8 cellular contexts compared by ENCODE assay signal in the genomic region with DNA sequence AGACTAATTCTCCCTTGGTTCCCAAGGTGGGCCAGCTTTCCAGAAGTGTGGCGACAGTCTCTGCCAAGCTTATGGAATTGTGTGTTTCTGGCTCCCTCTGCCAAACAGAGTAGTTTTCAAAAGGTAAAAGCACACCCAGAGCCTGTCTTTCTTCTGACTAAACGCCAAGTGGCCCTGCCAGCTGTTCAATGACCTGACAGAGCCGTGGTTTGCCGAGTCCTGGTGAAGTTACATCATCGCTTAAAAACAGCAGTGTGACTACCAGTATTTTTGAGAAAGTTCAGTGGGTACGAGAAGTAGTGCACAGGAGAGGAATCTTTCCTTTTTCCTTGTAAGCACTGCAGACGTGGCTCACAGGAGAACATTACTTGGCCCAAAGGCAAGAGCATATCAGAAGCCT. TPM values are rescaled to one million over a fixed set of nuclear protein-coding genes. Genes with fewer than 3 reads are reported as not detected.
DNase-seq lines count a peak whose midpoint lies in the region; ATAC-seq and TF ChIP-seq lines count a peak whose summit lies in the region.

No MANE protein-coding gene starts in this region.

- peak; percentile 2 for DNase-seq in NCI-H1092 treated with DMSO at 0.1 percent for 48 hours (lab: John Stamatoyannopoulos, UW)
- no peak for DNase-seq in NCI-H1092 (lab: John Stamatoyannopoulos, UW)
- peak; percentile 73 for DNase-seq in PC-3
- DNase-seq in epithelial cell of prostate (ENCODE audit: low read depth, low spot score) = no peak
- DNase-seq in natural killer cell treated with Interleukin-12 subunit alpha and Interleukin-12 subunit beta and Interleukin-15 and Interleukin-18, amount 100 ng/mL, for 72 hours (ENCODE audit: low spot score) = no peak
- no peak for DNase-seq in GM13977 (ENCODE audit: low spot score)
- no peak for DNase-seq in activated gamma-delta T cell (lab: John Stamatoyannopoulos, UW)
- DNase-seq in RPMI8226 = no peak

- H3K9me3 Mint-ChIP-seq in natural killer cell treated with Interleukin-12 subunit alpha and Interleukin-12 subunit beta and Interleukin-15 and Interleukin-18, amount 100 ng/mL, for 72 hours = no peaks in the 10 kb centered on the region

- in situ Hi-C loops in GM13977 (cut with MboI; ENCODE audit: low pct_unique_long_range_greater_than_20kb, low sequenced_read_pairs, unreplicated experiment) = no loop called here

- H2AFZ ChIP-seq in PC-3 (ENCODE audit: low read length) = no peak overlapping the region

- H3K36me3 Mint-ChIP-seq in natural killer cell treated with Interleukin-12 subunit alpha and Interleukin-12 subunit beta and Interleukin-15 and Interleukin-18, amount 100 ng/mL, for 72 hours = no peaks in the 10 kb centered on the region

- peak overlapping the region; percentile 89 for H3K4me2 ChIP-seq in PC-3 (ENCODE audit: low read length)

- no peaks in the 10 kb centered on the region for H3K9me2 ChIP-seq in PC-3 (replicated peaks; ENCODE audit: low read length)

- CTCF ChIA-PET in PC-3 (lab: Charles Lee) = interaction anchor here (1.6 kb wide), 1 partner anchor 23 kb away, joined by 5 read pairs; no protein-coding TSS in a partner anchor

- H3K27me3 ChIP-seq in PC-3 (ENCODE audit: low read length) = no peaks in the 10 kb centered on the region

- H4K20me1 ChIP-seq in PC-3 (ENCODE audit: low read length) = peaks cover 11% of the 10 kb centered on the region

- H3K9ac ChIP-seq in PC-3 (ENCODE audit: low read length) = peak overlapping the region; percentile 98

- ATAC-seq in PC-3 = peak; percentile 1; the same call in 1 of the 2 replicates
- no peak for ATAC-seq in natural killer cell treated with Interleukin-12 subunit alpha and Interleukin-12 subunit beta and Interleukin-15 and Interleukin-18, amount 100 ng/mL, for 72 hours

- peak overlapping the region; percentile 94 for H3K27ac ChIP-seq in PC-3 (ENCODE audit: low read length)
- peak overlapping the region; percentile 91 for H3K27ac ChIP-seq in epithelial cell of prostate

- peak overlapping the region; percentile 6 to 38 for H3K27ac Mint-ChIP-seq in natural killer cell treated with Interleukin-12 subunit alpha and Interleukin-12 subunit beta and Interleukin-15 and Interleukin-18, amount 100 ng/mL, for 72 hours

- peaks cover 9% of the 10 kb centered on the region for H3F3A ChIP-seq in PC-3 (ENCODE audit: low read length, unreplicated experiment)

- peaks cover 65% of the 10 kb centered on the region for H3K79me2 ChIP-seq in PC-3 (ENCODE audit: low read length)

- peak overlapping the region; percentile 80 for H3K4me3 ChIP-seq in PC-3 (ENCODE audit: low read length)

- intact Hi-C loops in PC-3 (cut with micrococcal nuclease) = loop anchor here (1.0 kb wide), 2 partner anchors 23 to 34 kb away; a partner anchor contains a TSS

- BruUV-seq in PC-3 (replicated peaks; lab: Mats Ljungman, UMichigan) = TSS peak; percentile 34

- no peaks in the 10 kb centered on the region for H3K9me3 ChIP-seq in PC-3 (ENCODE audit: low read length)

- peaks cover 48% of the 10 kb centered on the region for H3K4me1 ChIP-seq in PC-3 (ENCODE audit: insufficient read depth, low read length)

- TF ChIP-seq CTCF in PC-3 (conservative IDR thresholded peaks at IDR 0.05; ENCODE audit: low read depth, low read length) (no peak), GM13977 (IDR thresholded peaks at IDR 0.05; ENCODE audit: extremely low read depth, insufficient read depth, missing control alignments) (no peak)

- no peaks in the 10 kb centered on the region for H3K36me3 ChIP-seq in PC-3 (ENCODE audit: low read depth, low read length)

- H3K4me3 Mint-ChIP-seq in natural killer cell treated with Interleukin-12 subunit alpha and Interleukin-12 subunit beta and Interleukin-15 and Interleukin-18, amount 100 ng/mL, for 72 hours = peak overlapping the region; percentile 93

- POLR2A ChIA-PET in PC-3 (lab: Charles Lee; ENCODE audit: unreplicated experiment) = no interaction called here

- H3K4me1 Mint-ChIP-seq in natural killer cell treated with Interleukin-12 subunit alpha and Interleukin-12 subunit beta and Interleukin-15 and Interleukin-18, amount 100 ng/mL, for 72 hours (ENCODE audit: low read depth in 2 of 2) = peaks cover 37 to 45% of the 10 kb centered on the region in 2 donors

- H3K27me3 Mint-ChIP-seq in natural killer cell treated with Interleukin-12 subunit alpha and Interleukin-12 subunit beta and Interleukin-15 and Interleukin-18, amount 100 ng/mL, for 72 hours = no peaks in the 10 kb centered on the region

RNA-seq across cellular contexts. Expression of a gene that starts 1.9 kb away (rescaled TPM):
- total RNA-seq in PC-3 (2014; rRNA removed) = 8.6 and 13.0 TPM in 2 replicates
- 10 to 100 TPM; 13.8 to 18.4 TPM for total RNA-seq in natural killer cell treated with Interleukin-12 subunit alpha and Interleukin-12 subunit beta and Interleukin-15 and Interleukin-18, amount 100 ng/mL, for 72 hours

RNA-seq across cellular contexts. Expression of a gene that starts 33.8 kb away (rescaled TPM):
- total RNA-seq in PC-3 (2014; rRNA removed) = 8.2 and 12.0 TPM in 2 replicates
- 10 to 100 TPM in 1 of 2 donors, 1 to 10 TPM in 1; 7.9 to 10.6 TPM for total RNA-seq in natural killer cell treated with Interleukin-12 subunit alpha and Interleukin-12 subunit beta and Interleukin-15 and Interleukin-18, amount 100 ng/mL, for 72 hours

RNA-seq across cellular contexts. Expression of a gene that starts 46.7 kb away (rescaled TPM):
- 9.8 and 19.6 TPM in 2 replicates for total RNA-seq in PC-3 (2014; rRNA removed)
- 10 to 100 TPM in 1 of 2 donors, 1 to 10 TPM in 1; 5.7 to 11.3 TPM for total RNA-seq in natural killer cell treated with Interleukin-12 subunit alpha and Interleukin-12 subunit beta and Interleukin-15 and Interleukin-18, amount 100 ng/mL, for 72 hours

Comparison
In these comparisons a context has a peak if more than half of its experiments do, and no peak if none do; other contexts are left out.
1. DNase-seq: peak in NCI-H1092 treated with DMSO at 0.1 percent for 48 hours (single experiment) and PC-3 (single experiment); none in NCI-H1092 (single experiment), epithelial cell of prostate (single experiment), natural killer cell treated with Interleukin-12 subunit alpha and Interleukin-12 subunit beta and Interleukin-15 and Interleukin-18, amount 100 ng/mL, for 72 hours (single experiment), GM13977 (single experiment), activated gamma-delta T cell (single experiment) and RPMI8226 (single experiment).